ENCODE assay signal across 8 cellular contexts in genomic region chr19:47609885-47610545, GRCh38. TPM values are rescaled to one million over a fixed set of nuclear protein-coding genes. Genes with fewer than 3 reads are reported as not detected.
DNase-seq lines count a peak whose midpoint lies in the region; ATAC-seq and TF ChIP-seq lines count a peak whose summit lies in the region.

No MANE protein-coding gene starts in this region.

- peak overlapping the region; percentile 88 for H3K4me2 ChIP-seq in KMS-11

- H3K27me3 ChIP-seq in CD4-positive, alpha-beta T cell (ENCODE audit: control insufficient read depth, insufficient read depth, low read length): no peaks in the 10 kb centered on the region
- no peaks in the 10 kb centered on the region for H3K27me3 ChIP-seq in KMS-11 (ENCODE audit: insufficient read depth, low read depth)

- no peaks in the 10 kb centered on the region for H3K27me3 Mint-ChIP-seq in CD4-positive, alpha-beta T cell
- H3K27me3 Mint-ChIP-seq in activated B cell treated with CpG ODN at 0.5 μM for 24 hours (no peaks in the 10 kb centered on the region), chondrocyte (ENCODE audit: low read depth) (no peaks in the 10 kb centered on the region)

- intact Hi-C loops in CD4-positive, alpha-beta T cell (cut with DNase I, micrococcal nuclease): loop anchor here (2.0 to 10.0 kb wide), 8 partner anchors 37 to 335 kb away; partner anchors contain the start of genes INAFM1 (in 1 of the 2), NAPA (in 1 of the 2), NOP53 (in 1 of the 2) and ZNF541 (in 1 of the 2)
- intact Hi-C loops in activated B cell treated with CpG ODN at 0.5 μM for 24 hours (cut with micrococcal nuclease): loop anchor here (2.0 kb wide), 1 partner anchor 261 kb away; the partner anchor contains the start of gene DHX34
- intact Hi-C loops in left colon (cut with DNase I, micrococcal nuclease): no loop called here

- H3K36me3 ChIP-seq in KMS-11 (ENCODE audit: insufficient read depth): no peaks in the 10 kb centered on the region

- peaks cover 31% of the 10 kb centered on the region for H3K36me3 Mint-ChIP-seq in CD4-positive, alpha-beta T cell (ENCODE audit: low read depth)
- H3K36me3 Mint-ChIP-seq in activated B cell treated with CpG ODN at 0.5 μM for 24 hours (ENCODE audit: low read depth): peaks cover 5% of the 10 kb centered on the region
- H3K36me3 Mint-ChIP-seq in chondrocyte (ENCODE audit: low read depth): no peaks in the 10 kb centered on the region

- no peak overlapping the region for H3K4me3 ChIP-seq in KMS-11 (IDR thresholded peaks at IDR 0.05; ENCODE audit: insufficient read depth, low read depth, low read length)

- peak overlapping the region; percentile 87 for H3K27ac Mint-ChIP-seq in CD4-positive, alpha-beta T cell
- peak overlapping the region; percentile 50 for H3K27ac Mint-ChIP-seq in activated B cell treated with CpG ODN at 0.5 μM for 24 hours
- peak overlapping the region; percentile 70 for H3K27ac Mint-ChIP-seq in chondrocyte (ENCODE audit: unreplicated experiment)

- POLR2A ChIA-PET in CD4-positive, alpha-beta T cell (lab: Charles Lee): interaction anchor here (0.5 to 2.6 kb wide), 15 partner anchors 8 to 182 kb away, joined by 3 to 61 read pairs (median 4); partner anchors contain the start of genes KPTN, NAPA and ZNF541
- POLR2A ChIA-PET in activated B cell treated with CpG ODN at 0.5 μM for 24 hours (lab: Charles Lee): interaction anchor here (0.5 to 1.9 kb wide), 11 partner anchors 10 to 1092 kb away, joined by 3 to 25 read pairs (median 4); partner anchors contain the start of genes KPTN and NAPA

- H3K4me1 ChIP-seq in KMS-11 (ENCODE audit: low read depth, poor library complexity, severe bottlenecking): peaks cover 21% of the 10 kb centered on the region

- DNase-seq in CD4-positive, alpha-beta T cell: peak; percentile 31 to 71 (median 49)
- DNase-seq in activated B cell treated with CpG ODN at 0.5 μM for 24 hours (peak; percentile 29), chondrocyte (ENCODE audit: low spot score) (no peak), left colon (peak; percentile 70 to 71), NCI-H128 (lab: John Stamatoyannopoulos, UW; ENCODE audit: unreplicated experiment) (no peak)
- peak; percentile 23 to 30 for DNase-seq in stimulated activated CD4-positive, alpha-beta T cell treated with anti-CD3 and anti-CD28 coated beads, Interleukin-2, amount 100 ng/mL, for 48 hours

- H2AFZ ChIP-seq in KMS-11 (ENCODE audit: low read depth): peak overlapping the region; percentile 6; the same call in 1 of the 2 replicates

- H3K79me2 ChIP-seq in KMS-11 (ENCODE audit: insufficient read depth, low read depth): peaks cover 53% of the 10 kb centered on the region

- peak; percentile 16 for ATAC-seq in CD4-positive, alpha-beta T cell (ENCODE audit: poor library complexity)
- no peak for ATAC-seq in activated B cell treated with CpG ODN at 0.5 μM for 24 hours (ENCODE audit: low read depth)
- ATAC-seq in left colon: peak; percentile 45
- ATAC-seq in HG02610 (IDR thresholded peaks at IDR 0.05; ENCODE audit: unreplicated experiment): no peak

- TF ChIP-seq CTCF in CD4-positive, alpha-beta T cell (IDR thresholded peaks at IDR 0.05): no peak
- TF ChIP-seq CTCF in KMS-11 (conservative IDR thresholded peaks at IDR 0.05; ENCODE audit: low read depth, low read length): no peak
- no peak for TF ChIP-seq CTCF in activated B cell treated with CpG ODN at 0.5 μM for 24 hours (IDR thresholded peaks at IDR 0.05)
- no peak for TF ChIP-seq CTCF in chondrocyte (IDR thresholded peaks at IDR 0.05)

- H3K9me3 Mint-ChIP-seq in CD4-positive, alpha-beta T cell: no peaks in the 10 kb centered on the region
- H3K9me3 Mint-ChIP-seq in activated B cell treated with CpG ODN at 0.5 μM for 24 hours (peaks cover 2% of the 10 kb centered on the region), chondrocyte (ENCODE audit: low read depth) (no peaks in the 10 kb centered on the region)

- H3K4me3 Mint-ChIP-seq in CD4-positive, alpha-beta T cell: peak overlapping the region; percentile 86
- H3K4me3 Mint-ChIP-seq in activated B cell treated with CpG ODN at 0.5 μM for 24 hours (peak overlapping the region; percentile 64), chondrocyte (ENCODE audit: unreplicated experiment) (peak overlapping the region; percentile 90)

- H3K27ac ChIP-seq in CD4-positive, alpha-beta T cell (ENCODE audit: low read depth, low read length): peak overlapping the region; percentile 77
- no peak overlapping the region for H3K27ac ChIP-seq in KMS-11

- peaks cover 37% of the 10 kb centered on the region for H3K4me1 Mint-ChIP-seq in CD4-positive, alpha-beta T cell (ENCODE audit: low read depth)
- H3K4me1 Mint-ChIP-seq in activated B cell treated with CpG ODN at 0.5 μM for 24 hours: peaks cover 36% of the 10 kb centered on the region
- peaks cover 39% of the 10 kb centered on the region for H3K4me1 Mint-ChIP-seq in chondrocyte (ENCODE audit: low read depth)

- no peaks in the 10 kb centered on the region for H3K9me3 ChIP-seq in CD4-positive, alpha-beta T cell (ENCODE audit: control insufficient read depth, low read length)

- peaks cover 3% of the 10 kb centered on the region; the same call in 1 of the 2 replicates for H4K20me1 ChIP-seq in KMS-11 (ENCODE audit: insufficient read depth)

- H3K9ac ChIP-seq in KMS-11: peak overlapping the region; percentile 75

- CTCF ChIA-PET in CD4-positive, alpha-beta T cell (lab: Charles Lee): interaction anchor here (1.7 to 2.5 kb wide), 4 partner anchors 10 to 94 kb away, joined by 3 to 24 read pairs (median 8); partner anchors contain the start of gene NAPA
- CTCF ChIA-PET in activated B cell treated with CpG ODN at 0.5 μM for 24 hours (lab: Charles Lee): interaction anchor here (0.7 to 1.3 kb wide), 2 partner anchors 9 to 10 kb away, joined by 3 read pairs; no protein-coding TSS in a partner anchor

RNA-seq across cellular contexts. Expression of gene BICRA, which starts 1.1 kb away (rescaled TPM):
- total RNA-seq in CD4-positive, alpha-beta T cell: 10 to 100 TPM; 21.2 to 22.0 TPM
- total RNA-seq in activated B cell treated with CpG ODN at 0.5 μM for 24 hours (15.9 and 16.0 TPM in 2 replicates), chondrocyte (13.2 to 14.4 TPM (median 13.4 TPM) in 3 replicates), left colon (10 to 100 TPM; 14.9 to 16.8 TPM)

RNA-seq across cellular contexts. Expression of gene ZNF541, which starts 37.1 kb away (rescaled TPM):
- under 1 TPM; 0.81 to 0.88 TPM for total RNA-seq in CD4-positive, alpha-beta T cell
- total RNA-seq in activated B cell treated with CpG ODN at 0.5 μM for 24 hours (not detected in 2 replicates), chondrocyte (not detected in 3 replicates), left colon (under 1 TPM in 1 of 2 donors, not detected in 1; 0.11 TPM)

Comparison
In these comparisons a context has a peak if more than half of its experiments do, and no peak if none do; other contexts are left out.
1. ATAC-seq: peak in CD4-positive, alpha-beta T cell (single experiment) and left colon (single experiment); none in activated B cell treated with CpG ODN at 0.5 μM for 24 hours (single experiment) and HG02610 (single experiment).
2. DNase-seq: peak in CD4-positive, alpha-beta T cell (10 of 10), activated B cell treated with CpG ODN at 0.5 μM for 24 hours (single experiment), left colon (2 of 2) and stimulated activated CD4-positive, alpha-beta T cell treated with anti-CD3 and anti-CD28 coated beads, Interleukin-2, amount 100 ng/mL, for 48 hours (2 of 2); none in chondrocyte (single experiment) and NCI-H128 (single experiment).
3. intact Hi-C loops: an anchor here in CD4-positive, alpha-beta T cell (2.0 to 10.0 kb wide) and activated B cell treated with CpG ODN at 0.5 μM for 24 hours (2.0 kb wide); none called in left colon.
4. Peak in every context shown above with its lines, with median percentiles within 50 percentile points of each other: H3K27ac Mint-ChIP-seq and H3K4me3 Mint-ChIP-seq.